ENCODE assay signal across 23 cellular contexts in genomic region chr9:86968258-86968920, GRCh38. TPM values are rescaled to one million over a fixed set of nuclear protein-coding genes. Genes with fewer than 3 reads are reported as not detected.
DNase-seq lines count a peak whose midpoint lies in the region; ATAC-seq, FAIRE-seq and TF ChIP-seq lines count a peak whose summit lies in the region.
"Had no signal": no experiment of that assay in that cellular context is flagged by ENCODE, and none has a peak within 500 bp of the region (broad histone marks: within the 10 kb centered on the region; RNA-seq: fewer than 3 reads in every experiment).

No MANE protein-coding gene starts in this region.

- no peak overlapping the region for H2AFZ ChIP-seq in astrocyte (ENCODE audit: low read depth, low read length)
- H2AFZ ChIP-seq: PC-9 had no signal

- H3K4me3 ChIP-seq in left ventricle myocardium inferior (no peak overlapping the region), astrocyte (ENCODE audit: insufficient read depth, low read depth, low read length) (no peak overlapping the region), fibroblast of villous mesenchyme (ENCODE audit: low read depth, low read length) (no peak overlapping the region), suprapubic skin (no peak overlapping the region)
- H3K4me3 ChIP-seq: cardiac muscle cell, mucosa of descending colon, PC-9, SJSA1, upper lobe of left lung had no signal

- no peaks in the 10 kb centered on the region for H3K9me3 Mint-ChIP-seq in astrocyte (ENCODE audit: unreplicated experiment)
- H3K9me3 Mint-ChIP-seq: neural crest cell had no signal

- no peaks in the 10 kb centered on the region for H3K79me2 ChIP-seq in astrocyte (ENCODE audit: insufficient read depth, low read length)

- H3K27me3 Mint-ChIP-seq in astrocyte (ENCODE audit: low read depth, unreplicated experiment): peaks cover 2% of the 10 kb centered on the region

- no peaks in the 10 kb centered on the region for H3K36me3 Mint-ChIP-seq in astrocyte (ENCODE audit: low read depth, unreplicated experiment)

- H3K4me1 ChIP-seq in left ventricle myocardium inferior: peaks cover 16% of the 10 kb centered on the region
- no peaks in the 10 kb centered on the region for H3K4me1 ChIP-seq in astrocyte (ENCODE audit: insufficient read depth, low read length)
- peaks cover 36% of the 10 kb centered on the region for H3K4me1 ChIP-seq in suprapubic skin
- H3K4me1 ChIP-seq: SJSA1 had no signal

- intact Hi-C loops in Right ventricle myocardium superior (cut with DNase I): no loop called here
- intact Hi-C loops in left ventricle myocardium inferior (cut with micrococcal nuclease): no loop called here

- DNase-seq in Right ventricle myocardium superior (peak; percentile 40), left ventricle myocardium inferior (no peak), astrocyte (ENCODE audit: low read depth) (peak; percentile 71), fibroblast of villous mesenchyme (ENCODE audit: low read depth) (peak; percentile 23), suprapubic skin (ENCODE audit: low spot score in 2 of 2) (no peak), SHP77 (lab: John Stamatoyannopoulos, UW) (no peak), GM10266 (ENCODE audit: extremely low spot score) (no peak)
- DNase-seq: 8988T, KBM-7, mucosa of descending colon, MV-4-11, NCI-H524, PC-9, upper lobe of left lung had no signal

- no peak for FAIRE-seq in astrocyte (lab: Jason Lieb, UNC)
- FAIRE-seq: G401.6, GM18507 had no signal

- no peaks in the 10 kb centered on the region for H4K20me1 ChIP-seq in astrocyte (ENCODE audit: insufficient read depth, low read length)

- H3K9me3 ChIP-seq in left ventricle myocardium inferior (replicated peaks) (no peaks in the 10 kb centered on the region), astrocyte (ENCODE audit: insufficient read depth, low read depth, low read length) (no peaks in the 10 kb centered on the region), suprapubic skin (no peaks in the 10 kb centered on the region)
- H3K9me3 ChIP-seq: mucosa of descending colon, SJSA1, upper lobe of left lung had no signal

- WGBS in suprapubic skin: 57% methylated on average over 8 of the region's 8 CpGs

- H3K27ac ChIP-seq in left ventricle myocardium inferior (replicated peaks) (no peak overlapping the region), astrocyte (ENCODE audit: low read depth, low read length) (no peak overlapping the region), suprapubic skin (peak overlapping the region; percentile 31)
- H3K27ac ChIP-seq: cardiac muscle cell, PC-9, SJSA1, upper lobe of left lung had no signal

- H3K27me3 ChIP-seq in left ventricle myocardium inferior (ENCODE audit: low read depth): peaks cover 3% of the 10 kb centered on the region
- H3K27me3 ChIP-seq in astrocyte (ENCODE audit: insufficient read depth, low read length): peaks cover 5% of the 10 kb centered on the region
- no peaks in the 10 kb centered on the region for H3K27me3 ChIP-seq in suprapubic skin
- H3K27me3 ChIP-seq: cardiac muscle cell, upper lobe of left lung had no signal

- no peaks in the 10 kb centered on the region for H3K36me3 ChIP-seq in left ventricle myocardium inferior
- H3K36me3 ChIP-seq in astrocyte (ENCODE audit: insufficient read depth, low read length): no peaks in the 10 kb centered on the region
- no peaks in the 10 kb centered on the region for H3K36me3 ChIP-seq in suprapubic skin
- H3K36me3 ChIP-seq: cardiac muscle cell, SJSA1, upper lobe of left lung had no signal

- no peak overlapping the region for H3K9ac ChIP-seq in astrocyte (ENCODE audit: low read length)

- peaks cover 11% of the 10 kb centered on the region for H3K4me1 Mint-ChIP-seq in astrocyte (ENCODE audit: low read depth, unreplicated experiment)
- H3K4me1 Mint-ChIP-seq: B cell, neural crest cell had no signal

- no peak for TF ChIP-seq EP300 in suprapubic skin (IDR thresholded peaks at IDR 0.05)

- ATAC-seq in Right ventricle myocardium superior (ENCODE audit: poor library complexity): no peak
- ATAC-seq in GM18873 (IDR thresholded peaks at IDR 0.05; ENCODE audit: low FRiP score, unreplicated experiment): no peak
- ATAC-seq: mucosa of descending colon had no signal

- peak overlapping the region; percentile 77 for H3K27ac Mint-ChIP-seq in astrocyte (ENCODE audit: unreplicated experiment)
- H3K27ac Mint-ChIP-seq: B cell, progenitor cell of endocrine pancreas had no signal

- no peak overlapping the region for H3K4me3 Mint-ChIP-seq in astrocyte (ENCODE audit: unreplicated experiment)
- H3K4me3 Mint-ChIP-seq: B cell, neural crest cell had no signal

- TF ChIP-seq POLR2A in suprapubic skin (IDR thresholded peaks at IDR 0.05): no peak

- TF ChIP-seq CTCF in left ventricle myocardium inferior (IDR thresholded peaks at IDR 0.05; ENCODE audit: borderline replicate concordance) (no peak), astrocyte (IDR thresholded peaks at IDR 0.05; ENCODE audit: insufficient read depth, low read depth, low read length) (no peak), fibroblast of villous mesenchyme (IDR thresholded peaks at IDR 0.05; ENCODE audit: insufficient read depth, low read depth, low read length) (no peak), suprapubic skin (IDR thresholded peaks at IDR 0.05) (no peak), GM10266 (IDR thresholded peaks at IDR 0.05; ENCODE audit: control insufficient read depth, insufficient read depth, low read depth, missing control alignments) (no peak)

- H3K4me2 ChIP-seq in astrocyte (ENCODE audit: low read length): no peak overlapping the region
- H3K4me2 ChIP-seq: PC-9 had no signal

RNA-seq across cellular contexts. Expression of gene GAS1, which starts 21.1 kb away (rescaled TPM):
- total RNA-seq in Right ventricle myocardium superior (21.8 TPM), left ventricle myocardium inferior (11.0 TPM), astrocyte (4.3 and 5.1 TPM in 2 replicates), fibroblast of villous mesenchyme (29.3 and 136 TPM in 2 replicates), suprapubic skin (10 to 100 TPM; 22.8 to 50.6 (median 40.1) TPM)
- total RNA-seq: PC-9; T-helper 1 cell treated with Interleukin-12 subunit alpha and Interleukin-12 subunit beta and Interleukin-4 antibody, amounts not matched to agents 30 ng/mL and 1 ng/mL, for 36 hours had no signal

Comparison
In these comparisons a context has a peak if more than half of its experiments do, and no peak if none do; other contexts are left out.
1. DNase-seq: peak in Right ventricle myocardium superior (single experiment), astrocyte (single experiment) and fibroblast of villous mesenchyme (single experiment); none in left ventricle myocardium inferior (single experiment), suprapubic skin (0 of 2), SHP77 (0 of 2) and GM10266 (single experiment).